20 cellular contexts compared by ENCODE assay signal in the genomic region with DNA sequence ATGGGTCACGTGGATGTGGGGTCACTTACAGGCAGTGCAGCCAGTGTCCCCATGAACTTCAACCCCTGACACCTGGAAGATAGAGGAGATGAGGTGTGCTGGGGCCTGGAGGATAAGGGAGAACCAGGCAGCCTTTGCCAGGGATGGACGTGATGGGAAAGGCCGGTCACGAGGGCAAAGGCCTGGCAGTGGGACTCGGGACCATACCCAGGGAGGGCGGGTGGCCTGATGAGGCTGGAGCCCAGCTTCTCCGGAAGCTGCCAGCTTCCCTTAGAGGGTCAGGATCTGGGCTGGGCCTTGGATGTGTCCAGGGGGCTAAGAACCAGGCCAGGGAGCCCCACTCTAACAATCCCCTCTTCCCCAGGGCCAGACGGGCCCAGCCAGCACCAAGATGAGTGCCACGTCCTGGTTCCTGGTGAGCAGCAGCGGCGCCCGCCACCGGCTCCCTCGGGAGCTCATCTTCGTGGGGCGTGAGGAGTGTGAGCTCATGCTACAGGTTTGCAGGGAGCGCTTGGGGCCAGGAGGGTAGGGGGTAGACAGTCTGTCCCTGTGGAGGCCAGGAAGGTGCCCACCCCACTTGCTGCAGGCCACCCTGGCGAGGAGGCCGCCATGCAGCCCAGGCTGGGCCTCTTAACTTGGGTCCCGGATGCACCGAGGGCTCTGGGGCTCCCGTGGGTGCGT. TPM values are rescaled to one million over a fixed set of nuclear protein-coding genes. Genes with fewer than 3 reads are reported as not detected.
"Had no signal": no experiment of that assay in that cellular context is flagged by ENCODE, and none has a peak within 500 bp of the region (broad histone marks: within the 10 kb centered on the region; RNA-seq: fewer than 3 reads in every experiment).

No MANE protein-coding gene starts in this region.

- H3K4me1 ChIP-seq: SJCRH30 had no signal

- DNase-seq: activated CD8-positive, alpha-beta T cell treated with anti-CD3 and anti-CD28 coated beads for 36 hours; anterior cingulate cortex; effector CD8-positive, alpha-beta T cell; foreskin melanocyte; mesendoderm; nephron progenitor cell; SJCRH30; stimulated activated CD4-positive, alpha-beta T cell treated with anti-CD3 and anti-CD28 coated beads, Interleukin-12 subunit alpha, Interleukin-12 subunit beta, amount 100 ng/mL, for 4 hours; stimulated activated naive CD4-positive, alpha-beta T cell; substantia nigra; T-cell; trophoblast cell; WERI-Rb-1 had no signal

- H3K4me1 Mint-ChIP-seq: activated T-helper 17 cell treated with anti-CD3 and anti-CD28 coated beads, Interleukin-2, amount 50 U/mL, for 72 hours had no signal

- H3K9me3 Mint-ChIP-seq: activated CD8-positive, alpha-beta T cell treated with anti-CD3 and anti-CD28 coated beads for 36 hours; activated naive CD4-positive, alpha-beta T cell treated with anti-CD3 and anti-CD28 coated beads, Interleukin-2, amount 50 U/mL, for 72 hours; activated T-helper 17 cell treated with anti-CD3 and anti-CD28 coated beads, Interleukin-2, amount 50 U/mL, for 72 hours; T-cell had no signal

- H3K4me3 ChIP-seq: heart left ventricle, ovary, SJCRH30 had no signal

- H3K36me3 ChIP-seq: ovary, SJCRH30 had no signal

- H3K27ac Mint-ChIP-seq: activated CD4-positive, alpha-beta T cell treated with anti-CD3 and anti-CD28 coated beads for 36 hours; activated CD8-positive, alpha-beta T cell treated with anti-CD3 and anti-CD28 coated beads for 36 hours; activated naive CD4-positive, alpha-beta T cell treated with anti-CD3 and anti-CD28 coated beads, Interleukin-2, amount 50 U/mL, for 72 hours; activated T-helper 17 cell treated with anti-CD3 and anti-CD28 coated beads, Interleukin-2, amount 50 U/mL, for 72 hours; nephron progenitor cell; T-cell had no signal

- H3K27me3 ChIP-seq: ovary had no signal

- H3K36me3 Mint-ChIP-seq: activated naive CD4-positive, alpha-beta T cell treated with anti-CD3 and anti-CD28 coated beads, Interleukin-2, amount 50 U/mL, for 72 hours; T-cell had no signal

- H3K9me3 ChIP-seq: heart left ventricle, ovary, SJCRH30 had no signal

- H3K27ac ChIP-seq: heart left ventricle, ovary, SJCRH30, WERI-Rb-1 had no signal

- ATAC-seq: activated CD4-positive, alpha-beta T cell treated with anti-CD3 and anti-CD28 coated beads for 36 hours; activated CD8-positive, alpha-beta T cell treated with anti-CD3 and anti-CD28 coated beads for 36 hours; activated naive CD4-positive, alpha-beta T cell treated with anti-CD3 and anti-CD28 coated beads, Interleukin-2, amount 50 U/mL, for 72 hours; activated T-helper 17 cell treated with anti-CD3 and anti-CD28 coated beads, Interleukin-2, amount 50 U/mL, for 72 hours; heart left ventricle; left lobe of liver; T-cell had no signal

- H3K4me3 Mint-ChIP-seq: activated CD4-positive, alpha-beta T cell treated with anti-CD3 and anti-CD28 coated beads for 36 hours; activated CD8-positive, alpha-beta T cell treated with anti-CD3 and anti-CD28 coated beads for 36 hours; nephron progenitor cell had no signal

- H3K27me3 Mint-ChIP-seq: activated T-helper 17 cell treated with anti-CD3 and anti-CD28 coated beads, Interleukin-2, amount 50 U/mL, for 72 hours had no signal

RNA-seq across cellular contexts. Expression of gene PLD4, which starts 56.5 kb away (rescaled TPM):
- total RNA-seq: activated CD4-positive, alpha-beta T cell treated with anti-CD3 and anti-CD28 coated beads for 36 hours; activated CD8-positive, alpha-beta T cell treated with anti-CD3 and anti-CD28 coated beads for 36 hours; activated T-helper 17 cell treated with anti-CD3 and anti-CD28 coated beads, Interleukin-2, amount 50 U/mL, for 72 hours; bronchial epithelial cell; left lobe of liver; SJCRH30 had no signal
